ENCODE assay signal across 9 cellular contexts in genomic region chr20:667351-668034, GRCh38. TPM values are rescaled to one million over a fixed set of nuclear protein-coding genes. Genes with fewer than 3 reads are reported as not detected.
A peak's percentile ranks its signal among the peaks of the same experiment; 100 is the strongest.
DNase-seq lines count a peak whose midpoint lies in the region; ATAC-seq and TF ChIP-seq lines count a peak whose summit lies in the region.
"Had no signal": no experiment of that assay in that cellular context is flagged by ENCODE, and none has a peak within 500 bp of the region (broad histone marks: within the 10 kb centered on the region; RNA-seq: fewer than 3 reads in every experiment).

No MANE protein-coding gene starts in this region.

- H3K9me3 ChIP-seq in lung (ENCODE audit: control insufficient read depth in 2 of 2, insufficient read depth in 1 of 2, low read length in 1 of 2) = no peaks in the 10 kb centered on the region

- no peaks in the 10 kb centered on the region for H3K4me1 ChIP-seq in lung (ENCODE audit: control insufficient read depth in 2 of 2, insufficient read depth in 2 of 2, low read length in 2 of 2)

- no peaks in the 10 kb centered on the region for H3K36me3 ChIP-seq in lung (ENCODE audit: control insufficient read depth in 2 of 2, insufficient read depth in 2 of 2, low read length in 2 of 2)

- WGBS in lung, 2 donors = 28 to 37% methylated on average over 9 of the region's 9 CpGs

- TF ChIP-seq CTCF in lung (IDR thresholded peaks at IDR 0.05; ENCODE audit: control extremely low read depth, extremely low read depth) = peak; percentile 62

- H3K27ac ChIP-seq in lung (ENCODE audit: low read depth in 1 of 2, low read length in 1 of 2) = no peak overlapping the region

- H3K4me3 ChIP-seq in lung = no peak overlapping the region

- DNase-seq in COLO829 (ENCODE audit: low spot score) (peak; percentile 49), HuH-7 (ENCODE audit: low spot score) (peak; percentile 81), lung (ENCODE audit: low spot score) (peak; percentile 52)
- DNase-seq in activated CD4-positive, CD25-positive, alpha-beta regulatory T cell (lab: John Stamatoyannopoulos, UW) = peak; percentile 34 to 45 (median 38)
- peak; percentile 7 for DNase-seq in central memory CD4-positive, alpha-beta T cell
- DNase-seq in stimulated activated CD8-positive, alpha-beta memory T cell treated with anti-CD3 and anti-CD28 coated beads, Interleukin-4, amount 100 ng/mL, for 48 hours = peak; percentile 86

- peaks cover 7% of the 10 kb centered on the region for H3K27me3 ChIP-seq in lung (ENCODE audit: control insufficient read depth, insufficient read depth)

- ATAC-seq in lung (ENCODE audit: insufficient read depth, low FRiP score) = no peak
- ATAC-seq in HG03175 (IDR thresholded peaks at IDR 0.05; ENCODE audit: unreplicated experiment) = no peak
- ATAC-seq in HG03457 (IDR thresholded peaks at IDR 0.05; ENCODE audit: unreplicated experiment) = no peak

RNA-seq across cellular contexts. Expression of gene SCRT2, which starts 8.1 kb away (rescaled TPM):
- total RNA-seq in lung = not detected
- polyA plus RNA-seq in lung = not detected
- total RNA-seq: renal cortical epithelial cell had no signal

RNA-seq across cellular contexts. Expression of gene SRXN1, which starts 14.5 kb away (rescaled TPM):
- 10 to 100 TPM in 1 of 2 donors, 1 to 10 TPM in 1; 6.1 to 32.7 TPM for total RNA-seq in lung
- 10 to 100 TPM; 17.9 to 47.4 TPM for polyA plus RNA-seq in lung

RNA-seq across cellular contexts. Expression of gene TCF15, which starts 57.4 kb away (rescaled TPM):
- total RNA-seq in lung = under 1 TPM in 1 of 2 donors, not detected in 1; 0.82 TPM
- under 1 TPM; 0.28 to 0.40 TPM for polyA plus RNA-seq in lung
- total RNA-seq: renal cortical epithelial cell had no signal

Comparison
In these comparisons a context has a peak if more than half of its experiments do, and no peak if none do; other contexts are left out.
1. DNase-seq: peak in every context shown above with its lines; median percentile 86 in stimulated activated CD8-positive, alpha-beta memory T cell treated with anti-CD3 and anti-CD28 coated beads, Interleukin-4, amount 100 ng/mL, for 48 hours; 81 in HuH-7; 52 in lung; 49 in COLO829; 38 in activated CD4-positive, CD25-positive, alpha-beta regulatory T cell; 7 in central memory CD4-positive, alpha-beta T cell.